Comparison of ENCODE assay signal across 22 cellular contexts in genomic region chr16:51305337-51305736, GRCh38.
"Had no signal": no experiment of that assay in that cellular context is flagged by ENCODE, and none has a peak within 500 bp of the region (broad histone marks: within the 10 kb centered on the region; RNA-seq: fewer than 3 reads in every experiment).

No MANE protein-coding gene starts in this region.

- ATAC-seq: Panc1, PC-3, T-cell had no signal

- H3K4me1 Mint-ChIP-seq: T-cell had no signal

- H3K27ac Mint-ChIP-seq: T-cell had no signal

- H3K27me3 Mint-ChIP-seq: T-cell had no signal

- H3K9ac ChIP-seq: SK-N-SH had no signal

- H3K4me3 Mint-ChIP-seq: T-cell had no signal

- H3K4me2 ChIP-seq: SK-N-SH had no signal

- H3K9me3 ChIP-seq: SK-N-SH had no signal

- DNase-seq: KBM-7, MV-4-11, NCI-H1048, NCI-H1105, NCI-H1417, NCI-H1436 treated with DMSO at 0.1 percent for 48 hours, NCI-H1694, NCI-H187 treated with DMSO at 0.1 percent for 48 hours, NCI-H2029 treated with DMSO at 0.1 percent for 48 hours, NCI-H2171 treated with DMSO at 0.1 percent for 48 hours, NCI-H345, NCI-H446 treated with DMSO at 0.1 percent for 48 hours, NCI-H510A treated with DMSO at 0.1 percent for 48 hours, NCI-H526, NCI-H748 treated with DMSO at 0.1 percent for 48 hours, PC-3, SHP77, SK-N-SH, SW 1271, T-cell had no signal

- H3K27ac ChIP-seq: RWPE1 had no signal

- H3K36me3 Mint-ChIP-seq: T-cell had no signal
